10 cellular contexts compared by ENCODE assay signal in the genomic region with DNA sequence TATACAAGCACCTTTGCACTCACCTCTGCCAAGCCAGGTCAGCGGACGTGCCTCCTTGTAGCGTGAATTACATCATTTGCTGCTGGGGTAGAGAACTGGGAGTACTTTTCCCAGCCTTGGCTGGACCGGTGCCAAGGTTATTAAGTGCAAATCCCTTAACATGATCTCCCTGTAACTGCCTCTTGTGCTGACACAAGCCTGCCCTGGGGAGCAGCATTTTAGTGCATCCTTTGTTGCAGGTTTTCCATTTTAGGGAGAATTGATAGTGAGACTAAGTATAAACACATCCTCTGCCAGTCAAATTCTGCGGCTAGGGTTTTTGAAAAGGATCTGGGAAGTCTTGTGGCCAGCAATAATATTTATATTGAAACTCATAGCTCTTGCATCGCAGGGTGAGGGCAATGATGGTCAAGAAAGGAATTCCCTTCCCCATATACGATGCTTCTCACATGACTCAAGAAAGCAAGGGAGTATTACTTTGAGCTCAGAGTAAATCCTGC. TPM values are rescaled to one million over a fixed set of nuclear protein-coding genes. Genes with fewer than 3 reads are reported as not detected.
DNase-seq lines count a peak whose midpoint lies in the region; ATAC-seq and TF ChIP-seq lines count a peak whose summit lies in the region.
"Had no signal": no experiment of that assay in that cellular context is flagged by ENCODE, and none has a peak within 500 bp of the region (broad histone marks: within the 10 kb centered on the region; RNA-seq: fewer than 3 reads in every experiment).

No MANE protein-coding gene starts in this region.

- peak; percentile 59 for DNase-seq in BE2C
- peak; percentile 83 to 96 for DNase-seq in NCI-H1930 (lab: John Stamatoyannopoulos, UW)
- peak; percentile 95 for DNase-seq in amniotic epithelial cell (ENCODE audit: low read depth)
- peak; percentile 13 to 30 for DNase-seq in left colon
- no peak for DNase-seq in naive thymus-derived CD8-positive, alpha-beta T cell
- no peak for DNase-seq in globus pallidus (ENCODE audit: low spot score)
- DNase-seq in iPS-NIHi11 (ENCODE audit: low spot score) = no peak
- DNase-seq: activated CD4-positive, CD25-positive, alpha-beta regulatory T cell; DND-41 had no signal

- no peak overlapping the region for H3K4me3 ChIP-seq in BE2C (ENCODE audit: low read depth, low read length)

- H3K9me3 ChIP-seq in BE2C = no peaks in the 10 kb centered on the region

- no peaks in the 10 kb centered on the region for H3K27me3 ChIP-seq in BE2C

- H3K36me3 Mint-ChIP-seq in naive thymus-derived CD8-positive, alpha-beta T cell = no peaks in the 10 kb centered on the region

- peaks cover 0 to 5% (median 2%) of the 10 kb centered on the region in 9 donors for H3K9me3 Mint-ChIP-seq in naive thymus-derived CD8-positive, alpha-beta T cell

- peaks cover 0 to 10% (median 3%) of the 10 kb centered on the region in 5 donors for H3K27me3 Mint-ChIP-seq in naive thymus-derived CD8-positive, alpha-beta T cell

- ATAC-seq in left colon (no peak), HG03196 (IDR thresholded peaks at IDR 0.05; ENCODE audit: unreplicated experiment) (no peak)
- no peak for ATAC-seq in naive thymus-derived CD8-positive, alpha-beta T cell

- no peak overlapping the region for H3K27ac Mint-ChIP-seq in naive thymus-derived CD8-positive, alpha-beta T cell

- H3K4me3 Mint-ChIP-seq in naive thymus-derived CD8-positive, alpha-beta T cell = no peak overlapping the region

- POLR2A ChIA-PET in naive thymus-derived CD8-positive, alpha-beta T cell (lab: Charles Lee) = no interaction called here

- no peak for TF ChIP-seq CTCF in BE2C (IDR thresholded peaks at IDR 0.05; ENCODE audit: low read depth, low read length)

- intact Hi-C loops in left colon (cut with DNase I, micrococcal nuclease) = no loop called here

- H3K4me1 ChIP-seq in BE2C = peaks cover 6% of the 10 kb centered on the region; the same call in 1 of the 2 replicates

- H3K4me1 Mint-ChIP-seq in naive thymus-derived CD8-positive, alpha-beta T cell = no peaks in the 10 kb centered on the region

- H3K36me3 ChIP-seq in BE2C = no peaks in the 10 kb centered on the region

RNA-seq across cellular contexts. Expression of gene DCLK1, which starts 32.7 kb away (rescaled TPM):
- 1.9 TPM for polyA plus RNA-seq in BE2C (2012; ENCODE audit: insufficient read depth, insufficient read length, low read depth)
- 1 to 10 TPM; 2.7 to 7.3 TPM for total RNA-seq in left colon
- not detected for total RNA-seq in naive thymus-derived CD8-positive, alpha-beta T cell
- polyA plus RNA-seq in naive thymus-derived CD8-positive, alpha-beta T cell = not detected

RNA-seq across cellular contexts. Expression of gene SOHLH2, which starts 50.5 kb away (rescaled TPM):
- 0.56 TPM for polyA plus RNA-seq in BE2C (2012; ENCODE audit: insufficient read depth, insufficient read length, low read depth)
- not detected for total RNA-seq in left colon
- not detected for total RNA-seq in naive thymus-derived CD8-positive, alpha-beta T cell
- not detected for polyA plus RNA-seq in naive thymus-derived CD8-positive, alpha-beta T cell

Comparison
In these comparisons a context has a peak if more than half of its experiments do, and no peak if none do; other contexts are left out.
1. DNase-seq: peak in BE2C (single experiment), NCI-H1930 (2 of 2), amniotic epithelial cell (single experiment) and left colon (2 of 2); none in naive thymus-derived CD8-positive, alpha-beta T cell (0 of 10), globus pallidus (single experiment) and iPS-NIHi11 (single experiment).